Comparison of ENCODE assay signal across 9 cellular contexts in genomic region chr2:8544168-8544785, GRCh38.
A peak's percentile ranks its signal among the peaks of the same experiment; 100 is the strongest.
DNase-seq lines count a peak whose midpoint lies in the region; ATAC-seq and TF ChIP-seq lines count a peak whose summit lies in the region.
"Had no signal": no experiment of that assay in that cellular context is flagged by ENCODE, and none has a peak within 500 bp of the region (broad histone marks: within the 10 kb centered on the region; RNA-seq: fewer than 3 reads in every experiment).

No MANE protein-coding gene starts in this region.

- H3K9me3 ChIP-seq in muscle layer of duodenum (ENCODE audit: control insufficient read depth in 1 of 2, low read length in 2 of 2), result no peaks in the 10 kb centered on the region

- peak overlapping the region; percentile 51 for H3K27ac ChIP-seq in muscle layer of duodenum (ENCODE audit: low read length)

- H3K4me3 ChIP-seq in muscle layer of duodenum (ENCODE audit: low read depth in 1 of 2, low read length in 2 of 2), result no peak overlapping the region

- H3K27ac Mint-ChIP-seq in activated naive CD8-positive, alpha-beta T cell treated with anti-CD3 and anti-CD28 coated beads, Interleukin-2, amount 50 U/mL, for 24 hours, result peak overlapping the region; percentile 96
- no peak overlapping the region for H3K27ac Mint-ChIP-seq in HFFc6

- H3K4me3 Mint-ChIP-seq in activated naive CD8-positive, alpha-beta T cell treated with anti-CD3 and anti-CD28 coated beads, Interleukin-2, amount 50 U/mL, for 24 hours, result no peak overlapping the region
- H3K4me3 Mint-ChIP-seq in HFFc6, result no peak overlapping the region

- no peaks in the 10 kb centered on the region for H3K36me3 Mint-ChIP-seq in activated naive CD8-positive, alpha-beta T cell treated with anti-CD3 and anti-CD28 coated beads, Interleukin-2, amount 50 U/mL, for 24 hours (ENCODE audit: low read depth)
- H3K36me3 Mint-ChIP-seq in HFFc6 (ENCODE audit: low read depth), result no peaks in the 10 kb centered on the region

- H3K4me1 Mint-ChIP-seq in activated naive CD8-positive, alpha-beta T cell treated with anti-CD3 and anti-CD28 coated beads, Interleukin-2, amount 50 U/mL, for 24 hours, result peaks cover 84% of the 10 kb centered on the region
- peaks cover 21% of the 10 kb centered on the region for H3K4me1 Mint-ChIP-seq in HFFc6 (ENCODE audit: low read depth)

- DNase-seq in AML-193 (lab: John Stamatoyannopoulos, UW), result peak; percentile 63 to 74
- DNase-seq in activated naive CD8-positive, alpha-beta T cell treated with anti-CD3 and anti-CD28 coated beads, Interleukin-2, amount 50 U/mL, for 24 hours, result no peak
- DNase-seq in OCI-M1 (lab: John Stamatoyannopoulos, UW), result no peak
- DNase-seq in cerebellum (ENCODE audit: low spot score), result no peak
- DNase-seq in HFFc6, result no peak
- DNase-seq: NCI-H1105 had no signal

- H3K9me3 Mint-ChIP-seq in activated naive CD8-positive, alpha-beta T cell treated with anti-CD3 and anti-CD28 coated beads, Interleukin-2, amount 50 U/mL, for 24 hours, result no peaks in the 10 kb centered on the region
- H3K9me3 Mint-ChIP-seq in HFFc6, result no peaks in the 10 kb centered on the region

- peak; percentile 1 for ATAC-seq in HG02943 (IDR thresholded peaks at IDR 0.05; ENCODE audit: low read depth, unreplicated experiment)
- ATAC-seq in activated naive CD8-positive, alpha-beta T cell treated with anti-CD3 and anti-CD28 coated beads, Interleukin-2, amount 50 U/mL, for 24 hours, result no peak
- no peak for ATAC-seq in activated CD4-positive, CD25-positive, alpha-beta regulatory T cell treated with anti-CD3 and anti-CD28 coated beads, Interleukin-2, amount 50 U/mL, for 24 hours

- TF ChIP-seq CTCF in HFFc6 (IDR thresholded peaks at IDR 0.05), result no peak

- peaks cover 0 to 8% of the 10 kb centered on the region in 2 donors for H3K4me1 ChIP-seq in muscle layer of duodenum (ENCODE audit: control insufficient read depth in 1 of 2, insufficient read depth in 2 of 2, low read length in 2 of 2)

- H3K27me3 Mint-ChIP-seq in activated naive CD8-positive, alpha-beta T cell treated with anti-CD3 and anti-CD28 coated beads, Interleukin-2, amount 50 U/mL, for 24 hours, result peaks cover 5% of the 10 kb centered on the region
- H3K27me3 Mint-ChIP-seq in HFFc6 (ENCODE audit: insufficient read depth), result peaks cover 20% of the 10 kb centered on the region

- no peaks in the 10 kb centered on the region for H3K27me3 ChIP-seq in muscle layer of duodenum (ENCODE audit: low read depth, low read length)

- H3K36me3 ChIP-seq in muscle layer of duodenum (ENCODE audit: control insufficient read depth in 1 of 2, insufficient read depth in 2 of 2, low read length in 2 of 2), result no peaks in the 10 kb centered on the region

Comparison
In these comparisons a context has a peak if more than half of its experiments do, and no peak if none do; other contexts are left out.
1. DNase-seq: peak in AML-193 (2 of 2); none in activated naive CD8-positive, alpha-beta T cell treated with anti-CD3 and anti-CD28 coated beads, Interleukin-2, amount 50 U/mL, for 24 hours (single experiment), OCI-M1 (single experiment), cerebellum (single experiment) and HFFc6 (single experiment).